ENCODE assay signal across 9 cellular contexts in genomic region chr3:58874795-58875194, GRCh38.
A peak's percentile ranks its signal among the peaks of the same experiment; 100 is the strongest.
DNase-seq lines count a peak whose midpoint lies in the region; ATAC-seq, FAIRE-seq and TF ChIP-seq lines count a peak whose summit lies in the region.
"Had no signal": no experiment of that assay in that cellular context is flagged by ENCODE, and none has a peak within 500 bp of the region (broad histone marks: within the 10 kb centered on the region; RNA-seq: fewer than 3 reads in every experiment).

No MANE protein-coding gene starts in this region.

- H3K4me3 ChIP-seq in SK-N-SH (ENCODE audit: low read depth in 2 of 2, low read length in 1 of 2) (no peak overlapping the region), kidney (ENCODE audit: low read length in 2 of 2) (no peak overlapping the region)
- H3K4me3 ChIP-seq: SK-N-MC had no signal

- H3K27ac ChIP-seq in SK-N-SH (ENCODE audit: low read depth in 2 of 2, low read length in 1 of 2): peak overlapping the region in 1 of 2 experiments; percentile 85; a peak in 3 of 4 replicates
- no peak overlapping the region for H3K27ac ChIP-seq in kidney (ENCODE audit: low read depth in 2 of 2, low read length in 2 of 2)
- H3K27ac ChIP-seq: SK-N-MC had no signal

- H3K4me2 ChIP-seq in SK-N-SH: peak overlapping the region; percentile 21

- TF ChIP-seq CTCF in SK-N-SH (IDR thresholded peaks at IDR 0.05): no peak
- no peak for TF ChIP-seq CTCF in kidney (IDR thresholded peaks at IDR 0.05; ENCODE audit: borderline replicate concordance, extremely low read depth, insufficient read depth)

- H3K36me3 ChIP-seq in SK-N-SH (replicated peaks in 1 of 2; ENCODE audit: control insufficient read depth in 1 of 2, insufficient read depth in 2 of 2, low read length in 1 of 2) (no peaks in the 10 kb centered on the region), kidney (ENCODE audit: control insufficient read depth in 1 of 2, insufficient read depth in 2 of 2, low read length in 2 of 2) (no peaks in the 10 kb centered on the region)

- H2AFZ ChIP-seq in SK-N-SH (ENCODE audit: low read depth): peak overlapping the region; percentile 51; the same call in 1 of the 2 replicates

- CTCF ChIA-PET in SK-N-SH (lab: Yijun Ruan, JAX): no interaction called here

- H3K27me3 ChIP-seq in SK-N-SH (ENCODE audit: insufficient read depth): no peaks in the 10 kb centered on the region

- intact Hi-C loops in kidney (cut with DNase I): no loop called here

- TF ChIP-seq RAD21 in SK-N-SH (IDR thresholded peaks at IDR 0.05; ENCODE audit: low read length): no peak

- peak; percentile 23 for DNase-seq in stimulated activated CD4-positive, alpha-beta T cell treated with anti-CD3 and anti-CD28 coated beads, Interleukin-15, amount 100 ng/mL, for 24 hours
- DNase-seq in stimulated activated CD4-positive, alpha-beta T cell treated with anti-CD3 and anti-CD28 coated beads, Interleukin-2, amount 100 ng/mL, for 48 hours: no peak
- DNase-seq in SK-N-SH (no peak), stromal cell of bone marrow (ENCODE audit: low read depth) (peak; percentile 36), Kasumi-1 (lab: John Stamatoyannopoulos, UW) (no peak), COR-L47 (lab: John Stamatoyannopoulos, UW) (no peak), kidney (no peak)

- peak; percentile 68 for ATAC-seq in HG02943 (IDR thresholded peaks at IDR 0.05; ENCODE audit: low read depth, unreplicated experiment)

- H3K9me3 ChIP-seq in SK-N-SH (no peaks in the 10 kb centered on the region), kidney (ENCODE audit: control insufficient read depth in 1 of 2, low read length in 2 of 2) (no peaks in the 10 kb centered on the region)

- H4K20me1 ChIP-seq in SK-N-SH (ENCODE audit: insufficient read depth): no peaks in the 10 kb centered on the region

- peaks cover 2 to 7% of the 10 kb centered on the region in 2 experiments; a peak in 2 of 4 replicates for H3K4me1 ChIP-seq in SK-N-SH (ENCODE audit: control insufficient read depth in 1 of 2, insufficient read depth in 2 of 2, low read depth in 1 of 2, low read length in 1 of 2)
- no peaks in the 10 kb centered on the region for H3K4me1 ChIP-seq in kidney (ENCODE audit: control insufficient read depth in 1 of 2, insufficient read depth in 1 of 2, low read depth in 1 of 2, low read length in 2 of 2)

- FAIRE-seq in kidney (lab: Jason Lieb, UNC): no peak

- no peak for TF ChIP-seq EP300 in SK-N-SH (IDR thresholded peaks at IDR 0.05; ENCODE audit: borderline replicate concordance in 1 of 2, low read depth in 1 of 2, low read length in 1 of 2)

- H3K9me2 ChIP-seq in SK-N-SH: no peaks in the 10 kb centered on the region

- 18% methylated on average over 2 of the region's 2 CpGs for WGBS in SK-N-SH (ENCODE audit: low lambda C conversion rate)

- no peaks in the 10 kb centered on the region for H3K79me2 ChIP-seq in SK-N-SH (ENCODE audit: insufficient read depth)

- POLR2A ChIA-PET in SK-N-SH (lab: Yijun Ruan, JAX): no interaction called here

- peak overlapping the region; percentile 36; the same call in 1 of the 2 replicates for H3K9ac ChIP-seq in SK-N-SH
- no peak overlapping the region for H3K9ac ChIP-seq in kidney (ENCODE audit: low read length in 2 of 2)

- peaks cover 23% of the 10 kb centered on the region for H3F3A ChIP-seq in SK-N-SH (replicated peaks; ENCODE audit: insufficient read depth)

TF ChIP-seq in SK-N-SH, 30 proteins besides CTCF, POLR2A, EP300 and RAD21:
- TF ChIP-seq NFIC (IDR thresholded peaks at IDR 0.05; ENCODE audit: borderline replicate concordance): no peak
- no peak for TF ChIP-seq CHD2 (IDR thresholded peaks at IDR 0.05; ENCODE audit: low read length, partially characterized antibody)
- TF ChIP-seq USF2 (IDR thresholded peaks at IDR 0.05; ENCODE audit: borderline replicate concordance, low read depth, low read length): no peak
- no peak for TF ChIP-seq FOXJ3 (CRISPR knock-in tag; IDR thresholded peaks at IDR 0.05)
- TF ChIP-seq MEF2A (IDR thresholded peaks at IDR 0.05; ENCODE audit: borderline replicate concordance, low read depth): no peak
- peak; percentile 42; the same call in 1 of the 2 replicates for TF ChIP-seq TCF12 (IDR thresholded peaks at IDR 0.05)
- no peak for TF ChIP-seq TEAD4 (IDR thresholded peaks at IDR 0.05; ENCODE audit: borderline replicate concordance, insufficient read depth)
- peak; percentile 89 for TF ChIP-seq FOSL2 (IDR thresholded peaks at IDR 0.05; ENCODE audit: borderline replicate concordance, low read depth)
- TF ChIP-seq PBX3 (IDR thresholded peaks at IDR 0.05): peak; percentile 22; the same call in 1 of the 2 replicates
- TF ChIP-seq TAF1 (IDR thresholded peaks at IDR 0.05; ENCODE audit: borderline replicate concordance, low read depth, low read length): no peak
- no peak for TF ChIP-seq USF1 (IDR thresholded peaks at IDR 0.05; ENCODE audit: borderline replicate concordance, low read depth)
- TF ChIP-seq JUND (IDR thresholded peaks at IDR 0.05): peak; percentile 75

Comparison
In these comparisons a context has a peak if more than half of its experiments do, and no peak if none do; other contexts are left out.
1. DNase-seq: peak in stimulated activated CD4-positive, alpha-beta T cell treated with anti-CD3 and anti-CD28 coated beads, Interleukin-15, amount 100 ng/mL, for 24 hours (single experiment) and stromal cell of bone marrow (single experiment); none in stimulated activated CD4-positive, alpha-beta T cell treated with anti-CD3 and anti-CD28 coated beads, Interleukin-2, amount 100 ng/mL, for 48 hours (0 of 2), SK-N-SH (single experiment), Kasumi-1 (0 of 2), COR-L47 (single experiment) and kidney (single experiment).